8 cellular contexts compared by ENCODE assay signal in genomic region chr4:81093720-81094401, GRCh38.
"Had no signal": no experiment of that assay in that cellular context is flagged by ENCODE, and none has a peak within 500 bp of the region (broad histone marks: within the 10 kb centered on the region; RNA-seq: fewer than 3 reads in every experiment).

No MANE protein-coding gene starts in this region.

- ATAC-seq: HCT116, HepG2 had no signal

- H3K36me3 ChIP-seq: HAP-1 had no signal

- H3K4me3 ChIP-seq: GM23248, HAP-1 had no signal

- H3K27ac ChIP-seq: GM23248, HL-60 had no signal

- H3K9me3 ChIP-seq: HAP-1 had no signal

- H3K4me1 ChIP-seq: HAP-1 had no signal

- DNase-seq: GM23248, GOT3, H7, HFFc6 had no signal
